In genomic region chr20:45857836-45858250, GRCh38 we compare ENCODE assay signal across 8 cellular contexts. TPM values are rescaled to one million over a fixed set of nuclear protein-coding genes. Genes with fewer than 3 reads are reported as not detected.
DNase-seq lines count a peak whose midpoint lies in the region; ATAC-seq and TF ChIP-seq lines count a peak whose summit lies in the region.

No MANE protein-coding gene starts in this region.

- no peak for ATAC-seq in Right ventricle myocardium superior (ENCODE audit: poor library complexity)
- ATAC-seq in HG02759 (IDR thresholded peaks at IDR 0.05; ENCODE audit: unreplicated experiment): peak; percentile 14
- ATAC-seq in natural killer cell: peak; percentile 9 to 21 (median 14)
- no peak for ATAC-seq in HG03457 (IDR thresholded peaks at IDR 0.05; ENCODE audit: unreplicated experiment)

- no peaks in the 10 kb centered on the region for H3K36me3 Mint-ChIP-seq in natural killer cell

- BruUV-seq in PC-9 (replicated peaks; lab: Mats Ljungman, UMichigan): no TSS peak

- peaks cover 38 to 59% of the 10 kb centered on the region in 2 donors for H3K4me1 Mint-ChIP-seq in natural killer cell

- H3K36me3 ChIP-seq in cardiac muscle cell (no peaks in the 10 kb centered on the region), PC-9 (ENCODE audit: low read depth) (no peaks in the 10 kb centered on the region), ectodermal cell (ENCODE audit: control insufficient read depth, insufficient read depth, low read length) (no peaks in the 10 kb centered on the region)

- no peak for DNase-seq in cardiac muscle cell (ENCODE audit: low read depth in 1 of 2, low spot score in 1 of 2)
- no peak for DNase-seq in Right ventricle myocardium superior
- DNase-seq in PC-9: no peak
- DNase-seq in natural killer cell: no peak
- DNase-seq in epidermal melanocyte (ENCODE audit: insufficient read length, low spot score): no peak

- H3K4me2 ChIP-seq in PC-9: peak overlapping the region; percentile 83

- intact Hi-C loops in Right ventricle myocardium superior (cut with DNase I): no loop called here
- intact Hi-C loops in PC-9 (cut with micrococcal nuclease; ENCODE audit: unreplicated experiment): loop anchor here (2.0 kb wide), 1 partner anchor 23 kb away; the partner anchor contains the start of gene ZSWIM1
- intact Hi-C loops in natural killer cell (cut with micrococcal nuclease): loop anchor here (1.0 to 2.0 kb wide), 6 partner anchors 23 to 113 kb away; partner anchors contain the start of genes PCIF1, UBE2C and ZSWIM1

- peak overlapping the region; percentile 60 for H3K4me3 ChIP-seq in cardiac muscle cell
- H3K4me3 ChIP-seq in PC-9: peak overlapping the region; percentile 86
- peak overlapping the region; percentile 76 for H3K4me3 ChIP-seq in ectodermal cell (ENCODE audit: insufficient read depth, low read depth, low read length)

- H4K20me1 ChIP-seq in PC-9 (ENCODE audit: insufficient read depth): no peaks in the 10 kb centered on the region

- H3K9me2 ChIP-seq in PC-9 (ENCODE audit: insufficient read depth): no peaks in the 10 kb centered on the region

- H3K27me3 Mint-ChIP-seq in natural killer cell (ENCODE audit: low read depth in 2 of 2): no peaks in the 10 kb centered on the region

- H2AFZ ChIP-seq in PC-9: peak overlapping the region; percentile 95

- H3K27me3 ChIP-seq in cardiac muscle cell (no peaks in the 10 kb centered on the region), PC-9 (ENCODE audit: insufficient read depth, low read depth) (no peaks in the 10 kb centered on the region), ectodermal cell (ENCODE audit: control insufficient read depth, insufficient read depth, low read length, poor library complexity, severe bottlenecking) (no peaks in the 10 kb centered on the region)

- POLR2A ChIA-PET in PC-9 (lab: Charles Lee; ENCODE audit: unreplicated experiment): no interaction called here

- WGBS in ectodermal cell, 2 experiments: 3 to 4% methylated on average over 14 of the region's 14 CpGs

- peaks cover 3% of the 10 kb centered on the region; the same call in 1 of the 2 replicates for H3F3A ChIP-seq in PC-9 (ENCODE audit: insufficient read depth, low read depth)

- H3K9me3 ChIP-seq in cardiac muscle cell (ENCODE audit: low read depth) (no peaks in the 10 kb centered on the region), PC-9 (ENCODE audit: insufficient read depth, low read depth) (no peaks in the 10 kb centered on the region), ectodermal cell (ENCODE audit: control insufficient read depth, low read length) (no peaks in the 10 kb centered on the region)

- peak overlapping the region; percentile 95 to 96 for H3K27ac Mint-ChIP-seq in natural killer cell

- TF ChIP-seq CTCF in cardiac muscle cell (IDR thresholded peaks at IDR 0.05; ENCODE audit: low read depth, low read length) (no peak), PC-9 (conservative IDR thresholded peaks at IDR 0.05) (no peak), natural killer cell (IDR thresholded peaks at IDR 0.05) (no peak)

- peaks cover 25% of the 10 kb centered on the region for H3K79me2 ChIP-seq in PC-9 (ENCODE audit: low read depth)

- peaks cover 12% of the 10 kb centered on the region for H3K4me1 ChIP-seq in cardiac muscle cell (ENCODE audit: low read depth)
- H3K4me1 ChIP-seq in PC-9 (replicated peaks; ENCODE audit: insufficient read depth): peaks cover 26% of the 10 kb centered on the region
- H3K4me1 ChIP-seq in ectodermal cell (ENCODE audit: control insufficient read depth, insufficient read depth, low read length): peaks cover 3% of the 10 kb centered on the region

- H3K9me3 Mint-ChIP-seq in natural killer cell: no peaks in the 10 kb centered on the region

- CTCF ChIA-PET in PC-9 (lab: Charles Lee): no interaction called here

- H3K27ac ChIP-seq in cardiac muscle cell (peak overlapping the region; percentile 73), PC-9 (no peak overlapping the region), ectodermal cell (ENCODE audit: insufficient read depth, low read depth, low read length, poor library complexity, severe bottlenecking) (no peak overlapping the region)

- peak overlapping the region; percentile 95 for H3K4me3 Mint-ChIP-seq in natural killer cell

RNA-seq across cellular contexts. Expression of gene ZSWIM3, which starts 0.4 kb away (rescaled TPM):
- total RNA-seq in cardiac muscle cell (7.4 and 8.0 TPM in 2 replicates), Right ventricle myocardium superior (1.4 TPM), PC-9 (2021) (2.7 and 3.3 TPM in 2 replicates), natural killer cell (1 to 10 TPM; 1.4 to 2.3 (median 1.5) TPM)
- polyA plus RNA-seq in cardiac muscle cell: 2.2 and 4.0 TPM in 2 replicates
- 4.8 TPM for polyA plus RNA-seq in ectodermal cell (2013, experiment 1 of 4)
- polyA plus RNA-seq in ectodermal cell (2013, experiment 2 of 4): 4.1 TPM
- polyA plus RNA-seq in ectodermal cell (2013, experiment 3 of 4): 4.0 TPM
- 4.6 TPM for polyA plus RNA-seq in ectodermal cell (2013, experiment 4 of 4)

RNA-seq across cellular contexts. Expression of gene ACOT8, which starts 0.7 kb away (rescaled TPM):
- total RNA-seq in cardiac muscle cell (45.3 and 55.9 TPM in 2 replicates), Right ventricle myocardium superior (28.1 TPM), PC-9 (2021) (33.4 and 40.0 TPM in 2 replicates), natural killer cell (10 to 100 TPM; 30.5 to 35.4 (median 31.7) TPM)
- 48.3 and 64.9 TPM in 2 replicates for polyA plus RNA-seq in cardiac muscle cell
- 19.8 TPM for polyA plus RNA-seq in ectodermal cell (2013, experiment 1 of 4)
- 19.1 TPM for polyA plus RNA-seq in ectodermal cell (2013, experiment 2 of 4)
- polyA plus RNA-seq in ectodermal cell (2013, experiment 3 of 4): 12.7 TPM
- polyA plus RNA-seq in ectodermal cell (2013, experiment 4 of 4): 15.0 TPM

RNA-seq across cellular contexts. Expression of gene ZSWIM1, which starts 23.2 kb away (rescaled TPM):
- total RNA-seq in cardiac muscle cell (11.7 and 12.9 TPM in 2 replicates), Right ventricle myocardium superior (10.1 TPM), PC-9 (2021) (13.2 and 13.5 TPM in 2 replicates), natural killer cell (1 to 10 TPM in 1 of 3 donors, under 1 TPM in 2; 0.59 to 2.4 (median 0.89) TPM)
- polyA plus RNA-seq in cardiac muscle cell: 13.5 and 13.7 TPM in 2 replicates
- polyA plus RNA-seq in ectodermal cell (2013, experiment 1 of 4): 15.3 TPM
- 13.7 TPM for polyA plus RNA-seq in ectodermal cell (2013, experiment 2 of 4)
- polyA plus RNA-seq in ectodermal cell (2013, experiment 3 of 4): 13.1 TPM
- 16.0 TPM for polyA plus RNA-seq in ectodermal cell (2013, experiment 4 of 4)

RNA-seq across cellular contexts. Expression of gene SNX21, which starts 24.2 kb away (rescaled TPM):
- total RNA-seq in cardiac muscle cell: 109 and 270 TPM in 2 replicates
- polyA plus RNA-seq in cardiac muscle cell: 42.7 and 66.8 TPM in 2 replicates
- 22.1 TPM for total RNA-seq in Right ventricle myocardium superior
- total RNA-seq in PC-9 (2021): 9.8 and 13.3 TPM in 2 replicates
- polyA plus RNA-seq in ectodermal cell (2013, experiment 1 of 4): 12.9 TPM
- 12.3 TPM for polyA plus RNA-seq in ectodermal cell (2013, experiment 2 of 4)
- 10.7 TPM for polyA plus RNA-seq in ectodermal cell (2013, experiment 3 of 4)
- 13.3 TPM for polyA plus RNA-seq in ectodermal cell (2013, experiment 4 of 4)
- total RNA-seq in natural killer cell: 1 to 10 TPM in 2 of 3 donors, under 1 TPM in 1; 0.99 to 1.7 (median 1.2) TPM

RNA-seq across cellular contexts. Expression of gene SPATA25, which starts 29.6 kb away (rescaled TPM):
- total RNA-seq in cardiac muscle cell: 35.9 and 42.8 TPM in 2 replicates
- 6.6 and 7.4 TPM in 2 replicates for polyA plus RNA-seq in cardiac muscle cell
- 1.7 TPM for total RNA-seq in Right ventricle myocardium superior
- total RNA-seq in PC-9 (2021): 5.2 and 6.3 TPM in 2 replicates
- not detected for polyA plus RNA-seq in ectodermal cell (2013, experiment 1 of 4)
- polyA plus RNA-seq in ectodermal cell (2013, experiment 2 of 4): not detected
- polyA plus RNA-seq in ectodermal cell (2013, experiment 3 of 4): not detected
- polyA plus RNA-seq in ectodermal cell (2013, experiment 4 of 4): 0.57 TPM
- total RNA-seq in natural killer cell: 1 to 10 TPM in 1 of 3 donors, not detected in 2; 1.2 TPM

Comparison
In these comparisons a context has a peak if more than half of its experiments do, and no peak if none do; other contexts are left out.
1. ATAC-seq: peak in HG02759 (single experiment) and natural killer cell (3 of 3); none in Right ventricle myocardium superior (single experiment) and HG03457 (single experiment).
2. Peak in every context shown above with its lines, with median percentiles within 50 percentile points of each other: H3K4me3 ChIP-seq.